In genomic region chr15:85704720-85705119, GRCh38 we compare ENCODE assay signal across 7 cellular contexts.
A peak's percentile ranks its signal among the peaks of the same experiment; 100 is the strongest.
DNase-seq lines count a peak whose midpoint lies in the region; ATAC-seq and TF ChIP-seq lines count a peak whose summit lies in the region.

No MANE protein-coding gene starts in this region.

- H3F3A ChIP-seq in GM23248 (ENCODE audit: insufficient read depth): peaks cover 56% of the 10 kb centered on the region

- peak overlapping the region; percentile 49 for H3K4me2 ChIP-seq in GM23248 (ENCODE audit: unreplicated experiment)

- peak overlapping the region; percentile 52 for H3K9ac ChIP-seq in GM23248

- H3K27me3 Mint-ChIP-seq in activated CD8-positive, alpha-beta T cell treated with anti-CD3 and anti-CD28 coated beads for 36 hours: no peaks in the 10 kb centered on the region
- peaks cover 6 to 34% (median 8%) of the 10 kb centered on the region in 3 donors for H3K27me3 Mint-ChIP-seq in immature natural killer cell (ENCODE audit: low read depth in 3 of 3)
- H3K27me3 Mint-ChIP-seq in stimulated activated naive CD8-positive, alpha-beta T cell treated with anti-CD3 and anti-CD28 coated beads, Interleukin-15, Interleukin-2, amounts not matched to agents 100 ng/mL and 50 ng/mL, for 24 hours: no peaks in the 10 kb centered on the region

- CTCF ChIA-PET in activated CD8-positive, alpha-beta T cell treated with anti-CD3 and anti-CD28 coated beads for 36 hours (lab: Charles Lee): interaction anchor here (0.7 to 3.7 kb wide), 5 partner anchors 13 to 161 kb away, joined by 3 to 31 read pairs (median 4); no protein-coding TSS in a partner anchor

- H3K9me2 ChIP-seq in GM23248 (ENCODE audit: insufficient read depth): no peaks in the 10 kb centered on the region

- no peaks in the 10 kb centered on the region for H3K36me3 ChIP-seq in GM23248 (ENCODE audit: low read depth)

- H3K4me3 ChIP-seq in GM23248: peak overlapping the region; percentile 4; the same call in 1 of the 2 replicates

- H3K4me1 Mint-ChIP-seq in activated CD8-positive, alpha-beta T cell treated with anti-CD3 and anti-CD28 coated beads for 36 hours (ENCODE audit: low read depth): peaks cover 80% of the 10 kb centered on the region
- peaks cover 89 to 98% of the 10 kb centered on the region in 2 donors for H3K4me1 Mint-ChIP-seq in immature natural killer cell
- peaks cover 94% of the 10 kb centered on the region for H3K4me1 Mint-ChIP-seq in stimulated activated naive CD8-positive, alpha-beta T cell treated with anti-CD3 and anti-CD28 coated beads, Interleukin-15, Interleukin-2, amounts not matched to agents 100 ng/mL and 50 ng/mL, for 24 hours (ENCODE audit: low read depth)

- H4K20me1 ChIP-seq in GM23248 (ENCODE audit: insufficient read depth): no peaks in the 10 kb centered on the region

- H3K4me1 ChIP-seq in GM23248 (ENCODE audit: insufficient read depth): peaks cover 52% of the 10 kb centered on the region

- H3K79me2 ChIP-seq in GM23248 (ENCODE audit: insufficient read depth): peaks cover 41% of the 10 kb centered on the region

- no peak for TF ChIP-seq CTCF in activated CD8-positive, alpha-beta T cell treated with anti-CD3 and anti-CD28 coated beads for 36 hours (IDR thresholded peaks at IDR 0.05)
- TF ChIP-seq CTCF in GM13976 (IDR thresholded peaks at IDR 0.05; ENCODE audit: borderline replicate concordance, control extremely low read depth, extremely low read depth, insufficient read depth, missing control alignments): no peak

- H3K27ac ChIP-seq in GM23248: peak overlapping the region; percentile 82

- WGBS in GM23248 (ENCODE audit: low coverage in 1 of 2, low lambda C conversion rate in 2 of 2, missing lambda C conversion rate in 2 of 2), 2 experiments: 17 to 22% methylated on average over 2 of the region's 2 CpGs

- in situ Hi-C loops in GM23248 (cut with MboI): no loop called here
- in situ Hi-C loops in GM13976 (cut with MboI; ENCODE audit: low sequenced_read_pairs, unreplicated experiment): loop anchor here (25.0 kb wide), 1 partner anchor 392 kb away; no protein-coding TSS in a partner anchor

- peak; percentile 68 for DNase-seq in GM23248
- peak; percentile 46 for DNase-seq in activated CD8-positive, alpha-beta T cell treated with anti-CD3 and anti-CD28 coated beads for 36 hours
- DNase-seq in immature natural killer cell: peak in 1 of 3 donors; percentile 18
- no peak for DNase-seq in GM13976 (ENCODE audit: low spot score)
- no peak for DNase-seq in NCI-H2029 treated with DMSO at 0.1 percent for 48 hours (lab: John Stamatoyannopoulos, UW)
- no peak for DNase-seq in hippocampal formation (lab: John Stamatoyannopoulos, UW)

- H3K36me3 Mint-ChIP-seq in activated CD8-positive, alpha-beta T cell treated with anti-CD3 and anti-CD28 coated beads for 36 hours (ENCODE audit: low read depth): peaks cover 37% of the 10 kb centered on the region
- H3K36me3 Mint-ChIP-seq in immature natural killer cell: peaks cover 11 to 26% (median 18%) of the 10 kb centered on the region in 3 donors
- peaks cover 42% of the 10 kb centered on the region for H3K36me3 Mint-ChIP-seq in stimulated activated naive CD8-positive, alpha-beta T cell treated with anti-CD3 and anti-CD28 coated beads, Interleukin-15, Interleukin-2, amounts not matched to agents 100 ng/mL and 50 ng/mL, for 24 hours (ENCODE audit: low read depth)

- H3K27me3 ChIP-seq in GM23248 (replicated peaks; ENCODE audit: insufficient read depth): no peaks in the 10 kb centered on the region

- H3K27ac Mint-ChIP-seq in activated CD8-positive, alpha-beta T cell treated with anti-CD3 and anti-CD28 coated beads for 36 hours: peak overlapping the region; percentile 97
- peak overlapping the region; percentile 97 to 100 (median 98) for H3K27ac Mint-ChIP-seq in immature natural killer cell
- peak overlapping the region; percentile 89 for H3K27ac Mint-ChIP-seq in stimulated activated naive CD8-positive, alpha-beta T cell treated with anti-CD3 and anti-CD28 coated beads, Interleukin-15, Interleukin-2, amounts not matched to agents 100 ng/mL and 50 ng/mL, for 24 hours

- intact Hi-C loops in activated CD8-positive, alpha-beta T cell treated with anti-CD3 and anti-CD28 coated beads for 36 hours (cut with micrococcal nuclease): loop anchor here (5.0 to 10.0 kb wide), 2 partner anchors 87 to 220 kb away; no protein-coding TSS in a partner anchor

- POLR2A ChIA-PET in activated CD8-positive, alpha-beta T cell treated with anti-CD3 and anti-CD28 coated beads for 36 hours (lab: Charles Lee): interaction anchor here (1.3 to 6.7 kb wide), 5 partner anchors 13 to 89 kb away, joined by 3 to 152 read pairs (median 4); no protein-coding TSS in a partner anchor

- peak overlapping the region; percentile 61 for H3K4me3 Mint-ChIP-seq in activated CD8-positive, alpha-beta T cell treated with anti-CD3 and anti-CD28 coated beads for 36 hours
- H3K4me3 Mint-ChIP-seq in immature natural killer cell: peak overlapping the region; percentile 61 to 83 (median 74)
- peak overlapping the region; percentile 78 for H3K4me3 Mint-ChIP-seq in stimulated activated naive CD8-positive, alpha-beta T cell treated with anti-CD3 and anti-CD28 coated beads, Interleukin-15, Interleukin-2, amounts not matched to agents 100 ng/mL and 50 ng/mL, for 24 hours

- no peak overlapping the region for H2AFZ ChIP-seq in GM23248

- no peak for ATAC-seq in activated CD8-positive, alpha-beta T cell treated with anti-CD3 and anti-CD28 coated beads for 36 hours

- H3K9me3 Mint-ChIP-seq in activated CD8-positive, alpha-beta T cell treated with anti-CD3 and anti-CD28 coated beads for 36 hours: no peaks in the 10 kb centered on the region
- H3K9me3 Mint-ChIP-seq in immature natural killer cell: no peaks in the 10 kb centered on the region
- H3K9me3 Mint-ChIP-seq in stimulated activated naive CD8-positive, alpha-beta T cell treated with anti-CD3 and anti-CD28 coated beads, Interleukin-15, Interleukin-2, amounts not matched to agents 100 ng/mL and 50 ng/mL, for 24 hours: no peaks in the 10 kb centered on the region

- H3K9me3 ChIP-seq in GM23248 (ENCODE audit: low read depth): no peaks in the 10 kb centered on the region

Comparison
In these comparisons a context has a peak if more than half of its experiments do, and no peak if none do; other contexts are left out.
1. DNase-seq: peak in GM23248 (single experiment) and activated CD8-positive, alpha-beta T cell treated with anti-CD3 and anti-CD28 coated beads for 36 hours (single experiment); none in GM13976 (single experiment), NCI-H2029 treated with DMSO at 0.1 percent for 48 hours (single experiment) and hippocampal formation (0 of 2).
2. Peak in every context shown above with its lines, with median percentiles within 50 percentile points of each other: H3K27ac Mint-ChIP-seq and H3K4me3 Mint-ChIP-seq.